In genomic region chr14:40365305-40365704, GRCh38 we compare ENCODE assay signal across 1 cellular context.
TF ChIP-seq lines count a peak whose summit lies in the region.

No MANE protein-coding gene starts in this region.

TF ChIP-seq in neural cell, 6 proteins besides CTCF, POLR2A, EP300 and RAD21 (continued from another document):
- TF ChIP-seq, protein P1, sequence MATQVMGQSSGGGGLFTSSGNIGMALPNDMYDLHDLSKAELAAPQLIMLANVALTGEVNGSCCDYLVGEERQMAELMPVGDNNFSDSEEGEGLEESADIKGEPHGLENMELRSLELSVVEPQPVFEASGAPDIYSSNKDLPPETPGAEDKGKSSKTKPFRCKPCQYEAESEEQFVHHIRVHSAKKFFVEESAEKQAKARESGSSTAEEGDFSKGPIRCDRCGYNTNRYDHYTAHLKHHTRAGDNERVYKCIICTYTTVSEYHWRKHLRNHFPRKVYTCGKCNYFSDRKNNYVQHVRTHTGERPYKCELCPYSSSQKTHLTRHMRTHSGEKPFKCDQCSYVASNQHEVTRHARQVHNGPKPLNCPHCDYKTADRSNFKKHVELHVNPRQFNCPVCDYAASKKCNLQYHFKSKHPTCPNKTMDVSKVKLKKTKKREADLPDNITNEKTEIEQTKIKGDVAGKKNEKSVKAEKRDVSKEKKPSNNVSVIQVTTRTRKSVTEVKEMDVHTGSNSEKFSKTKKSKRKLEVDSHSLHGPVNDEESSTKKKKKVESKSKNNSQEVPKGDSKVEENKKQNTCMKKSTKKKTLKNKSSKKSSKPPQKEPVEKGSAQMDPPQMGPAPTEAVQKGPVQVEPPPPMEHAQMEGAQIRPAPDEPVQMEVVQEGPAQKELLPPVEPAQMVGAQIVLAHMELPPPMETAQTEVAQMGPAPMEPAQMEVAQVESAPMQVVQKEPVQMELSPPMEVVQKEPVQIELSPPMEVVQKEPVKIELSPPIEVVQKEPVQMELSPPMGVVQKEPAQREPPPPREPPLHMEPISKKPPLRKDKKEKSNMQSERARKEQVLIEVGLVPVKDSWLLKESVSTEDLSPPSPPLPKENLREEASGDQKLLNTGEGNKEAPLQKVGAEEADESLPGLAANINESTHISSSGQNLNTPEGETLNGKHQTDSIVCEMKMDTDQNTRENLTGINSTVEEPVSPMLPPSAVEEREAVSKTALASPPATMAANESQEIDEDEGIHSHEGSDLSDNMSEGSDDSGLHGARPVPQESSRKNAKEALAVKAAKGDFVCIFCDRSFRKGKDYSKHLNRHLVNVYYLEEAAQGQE (IDR thresholded peaks at IDR 0.05; ENCODE audit: borderline replicate concordance) = no peak
- TF ChIP-seq POLR2AphosphoS5 (IDR thresholded peaks at IDR 0.05) (no peak), SMC3 (conservative IDR thresholded peaks at IDR 0.05; ENCODE audit: poor library complexity) (no peak), MXI1 (conservative IDR thresholded peaks at IDR 0.05; ENCODE audit: poor library complexity, severe bottlenecking) (no peak)
